In the genomic region with DNA sequence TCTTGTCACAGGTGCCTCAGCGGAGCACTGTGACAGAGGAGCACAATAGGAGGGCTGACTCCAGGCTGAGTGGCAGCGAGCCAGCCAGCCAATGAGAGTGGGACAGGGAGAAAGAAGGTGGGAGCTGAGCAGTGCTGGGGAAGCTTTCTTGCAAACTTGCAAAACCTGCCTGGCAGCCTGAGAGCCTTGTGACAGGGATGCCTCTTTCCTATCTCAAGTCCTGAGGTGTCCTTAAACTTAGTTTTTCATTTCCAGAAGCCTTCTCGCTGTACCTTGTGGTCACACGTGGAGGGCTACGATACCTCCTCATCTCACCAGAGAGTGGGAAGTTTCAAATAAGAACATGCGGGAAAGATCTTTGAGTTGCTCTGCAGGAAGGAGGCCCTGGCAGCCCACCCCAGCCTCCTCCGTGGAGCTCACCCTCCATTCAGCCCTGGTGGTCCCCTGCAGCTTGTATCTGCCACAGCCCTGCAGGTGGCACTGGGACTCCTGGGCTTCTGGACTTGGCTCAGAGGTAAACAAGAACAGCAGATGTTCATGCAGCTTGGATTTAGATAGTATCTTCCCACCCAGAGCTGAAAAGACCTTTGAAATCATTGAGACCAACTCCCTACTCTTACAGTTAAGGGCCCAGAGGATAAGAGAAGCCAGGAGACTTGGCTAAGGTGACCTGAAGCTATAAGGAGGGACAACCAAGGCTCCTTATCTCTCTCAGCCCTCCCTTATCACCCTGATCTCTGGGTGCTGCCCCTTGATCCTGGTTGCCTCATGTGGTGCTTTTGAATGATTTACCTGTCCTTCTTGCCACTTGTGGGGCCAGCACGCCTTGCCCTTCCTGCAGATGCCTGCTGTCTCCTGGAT, we compare ENCODE assay signal across 11 cellular contexts.
DNase-seq lines count a peak whose midpoint lies in the region; ATAC-seq and TF ChIP-seq lines count a peak whose summit lies in the region.
"Had no signal": no experiment of that assay in that cellular context is flagged by ENCODE, and none has a peak within 500 bp of the region (broad histone marks: within the 10 kb centered on the region; RNA-seq: fewer than 3 reads in every experiment).

No MANE protein-coding gene starts in this region.

- WGBS in prostate gland: 30% methylated on average over 8 of the region's 8 CpGs

- no peak for ATAC-seq in GM18873 (IDR thresholded peaks at IDR 0.05; ENCODE audit: low FRiP score, unreplicated experiment)
- ATAC-seq: right cardiac atrium had no signal

- H3K27ac ChIP-seq in HEK293 (ENCODE audit: extremely low read depth, low read depth, low read length): 0 out of 2 replicates have a peak overlapping the region, but pooled peaks have one; percentile 3
- peak overlapping the region; percentile 21 to 44 for H3K27ac ChIP-seq in prostate gland
- H3K27ac ChIP-seq: upper lobe of left lung had no signal

- no peaks in the 10 kb centered on the region for H3K27me3 ChIP-seq in prostate gland (replicated peaks; ENCODE audit: insufficient read depth)
- H3K27me3 ChIP-seq: upper lobe of left lung had no signal

- H3K36me3 ChIP-seq in HEK293 (ENCODE audit: control insufficient read depth in 2 of 2, insufficient read depth in 1 of 2, low read length in 2 of 2): no peaks in the 10 kb centered on the region
- H3K36me3 ChIP-seq in prostate gland: no peaks in the 10 kb centered on the region
- H3K36me3 ChIP-seq: upper lobe of left lung had no signal

- no peak for TF ChIP-seq POLR2A in prostate gland (IDR thresholded peaks at IDR 0.05)

- CTCF ChIA-PET in HEK293 (lab: Yijun Ruan, JAX): interaction anchor here (0.6 kb wide), 1 partner anchor 106 kb away, joined by 3 read pairs; no protein-coding TSS in a partner anchor

- no peak for TF ChIP-seq CTCF in HEK293 (tag by site-specific recombination; IDR thresholded peaks at IDR 0.05)
- no peak for TF ChIP-seq CTCF in endothelial cell (IDR thresholded peaks at IDR 0.05; ENCODE audit: unreplicated experiment)
- no peak for TF ChIP-seq CTCF in prostate gland (IDR thresholded peaks at IDR 0.05)

- DNase-seq in NCI-H526 treated with DMSO at 0.1 percent for 48 hours (lab: John Stamatoyannopoulos, UW) (peak; percentile 81), endothelial cell (ENCODE audit: low spot score) (peak; percentile 8), prostate gland (ENCODE audit: low spot score) (peak; percentile 75), NCI-H2107 treated with DMSO at 0.1 percent for 48 hours (lab: John Stamatoyannopoulos, UW; ENCODE audit: unreplicated experiment) (no peak), cerebellar cortex (ENCODE audit: low spot score) (no peak)
- no peak for DNase-seq in effector CD4-positive, alpha-beta T cell
- DNase-seq: right cardiac atrium had no signal

- H3K27ac Mint-ChIP-seq in endothelial cell (ENCODE audit: unreplicated experiment): no peak overlapping the region
- H3K27ac Mint-ChIP-seq: activated CD4-positive, alpha-beta memory T cell treated with anti-CD3 and anti-CD28 coated beads for 36 hours had no signal

- peaks cover 7% of the 10 kb centered on the region; the same call in 1 of the 2 replicates for H3K4me1 ChIP-seq in HEK293 (ENCODE audit: control insufficient read depth, insufficient read depth, low read length)
- no peaks in the 10 kb centered on the region for H3K4me1 ChIP-seq in prostate gland (replicated peaks)

- POLR2A ChIA-PET in HEK293 (lab: Yijun Ruan, JAX): no interaction called here

- no peaks in the 10 kb centered on the region for H3K9me3 Mint-ChIP-seq in endothelial cell (ENCODE audit: unreplicated experiment)

- no peak overlapping the region for H3K4me3 Mint-ChIP-seq in endothelial cell (ENCODE audit: unreplicated experiment)
- H3K4me3 Mint-ChIP-seq: activated CD4-positive, alpha-beta memory T cell treated with anti-CD3 and anti-CD28 coated beads for 36 hours had no signal

- intact Hi-C loops in prostate gland (cut with DNase I): no loop called here

- H3K36me3 Mint-ChIP-seq in endothelial cell (ENCODE audit: low read depth, unreplicated experiment): no peaks in the 10 kb centered on the region

- no peaks in the 10 kb centered on the region for H3K27me3 Mint-ChIP-seq in endothelial cell (ENCODE audit: unreplicated experiment)
- H3K27me3 Mint-ChIP-seq: activated CD4-positive, alpha-beta memory T cell treated with anti-CD3 and anti-CD28 coated beads for 36 hours had no signal

- peaks cover 9% of the 10 kb centered on the region for H3K4me1 Mint-ChIP-seq in endothelial cell (ENCODE audit: unreplicated experiment)

- no peaks in the 10 kb centered on the region; the same call in 1 of the 2 replicates for H3K9me3 ChIP-seq in HEK293 (ENCODE audit: control insufficient read depth, insufficient read depth, low read depth, low read length)
- H3K9me3 ChIP-seq in prostate gland: no peaks in the 10 kb centered on the region

- H3K4me3 ChIP-seq in HEK293 (ENCODE audit: low read depth, low read length) (no peak overlapping the region), prostate gland (no peak overlapping the region)
- H3K4me3 ChIP-seq: upper lobe of left lung had no signal

TF ChIP-seq in HEK293, 187 proteins besides CTCF, POLR2A, EP300 and RAD21:
- TF ChIP-seq ZIC2 (tag by site-specific recombination; IDR thresholded peaks at IDR 0.05): peak; percentile 45; the same call in 1 of the 2 replicates
- TF ChIP-seq ZNF335 (tag by site-specific recombination; conservative IDR thresholded peaks at IDR 0.05): no peak

Comparison
In these comparisons a context has a peak if more than half of its experiments do, and no peak if none do; other contexts are left out.
1. DNase-seq: peak in NCI-H526 treated with DMSO at 0.1 percent for 48 hours (single experiment), endothelial cell (single experiment) and prostate gland (single experiment); none in NCI-H2107 treated with DMSO at 0.1 percent for 48 hours (single experiment), effector CD4-positive, alpha-beta T cell (single experiment) and cerebellar cortex (single experiment).